ENCODE assay signal across 13 cellular contexts in genomic region chr15:78071378-78071777, GRCh38. TPM values are rescaled to one million over a fixed set of nuclear protein-coding genes. Genes with fewer than 3 reads are reported as not detected.
A peak's percentile ranks its signal among the peaks of the same experiment; 100 is the strongest.
DNase-seq lines count a peak whose midpoint lies in the region; ATAC-seq and TF ChIP-seq lines count a peak whose summit lies in the region.
"Had no signal": no experiment of that assay in that cellular context is flagged by ENCODE, and none has a peak within 500 bp of the region (broad histone marks: within the 10 kb centered on the region; RNA-seq: fewer than 3 reads in every experiment).

No MANE protein-coding gene starts in this region.

- H3K27me3 ChIP-seq in right atrium auricular region, result no peaks in the 10 kb centered on the region
- H3K27me3 ChIP-seq in naive thymus-derived CD4-positive, alpha-beta T cell (ENCODE audit: control insufficient read depth in 2 of 2, insufficient read depth in 2 of 2, low read length in 2 of 2), result no peaks in the 10 kb centered on the region
- H3K27me3 ChIP-seq: cardiac muscle cell, Peyer's patch had no signal

- no peak for TF ChIP-seq CTCF in right atrium auricular region (IDR thresholded peaks at IDR 0.05)

- peak overlapping the region; percentile 59 for H3K27ac Mint-ChIP-seq in activated naive CD8-positive, alpha-beta T cell treated with anti-CD3 and anti-CD28 coated beads for 36 hours
- peak overlapping the region in 6 of 9 donors; percentile 35 to 97 (median 88) for H3K27ac Mint-ChIP-seq in naive thymus-derived CD4-positive, alpha-beta T cell

- intact Hi-C loops in Right ventricle myocardium superior (cut with DNase I), result no loop called here
- intact Hi-C loops in naive thymus-derived CD4-positive, alpha-beta T cell (cut with micrococcal nuclease), result no loop called here

- peaks cover 21% of the 10 kb centered on the region for H3K36me3 Mint-ChIP-seq in activated naive CD8-positive, alpha-beta T cell treated with anti-CD3 and anti-CD28 coated beads for 36 hours
- H3K36me3 Mint-ChIP-seq in naive thymus-derived CD4-positive, alpha-beta T cell, result peaks cover 0 to 26% (median 0%) of the 10 kb centered on the region in 5 donors

- ATAC-seq in Right ventricle myocardium superior (ENCODE audit: poor library complexity), result no peak
- ATAC-seq in naive thymus-derived CD4-positive, alpha-beta T cell, result no peak
- ATAC-seq in HG02571 (IDR thresholded peaks at IDR 0.05; ENCODE audit: unreplicated experiment), result no peak
- no peak for ATAC-seq in GM19395 (IDR thresholded peaks at IDR 0.05; ENCODE audit: unreplicated experiment)
- no peak for ATAC-seq in activated CD4-positive, CD25-positive, alpha-beta regulatory T cell treated with anti-CD3 and anti-CD28 coated beads, Interleukin-2, amount 50 U/mL, for 24 hours

- no peaks in the 10 kb centered on the region for H3K9me3 ChIP-seq in right atrium auricular region
- H3K9me3 ChIP-seq in naive thymus-derived CD4-positive, alpha-beta T cell (ENCODE audit: control insufficient read depth in 2 of 3, low read length in 3 of 3), result no peaks in the 10 kb centered on the region
- H3K9me3 ChIP-seq: Peyer's patch had no signal

- no peaks in the 10 kb centered on the region for H3K36me3 ChIP-seq in right atrium auricular region
- no peaks in the 10 kb centered on the region for H3K36me3 ChIP-seq in naive thymus-derived CD4-positive, alpha-beta T cell (ENCODE audit: control insufficient read depth in 2 of 3, insufficient read depth in 3 of 3, low read length in 3 of 3)
- H3K36me3 ChIP-seq: cardiac muscle cell, Peyer's patch had no signal

- no peaks in the 10 kb centered on the region for H3K9me3 Mint-ChIP-seq in activated naive CD8-positive, alpha-beta T cell treated with anti-CD3 and anti-CD28 coated beads for 36 hours
- H3K9me3 Mint-ChIP-seq in naive thymus-derived CD4-positive, alpha-beta T cell, result no peaks in the 10 kb centered on the region

- H3K4me1 ChIP-seq in right atrium auricular region, result peaks cover 0 to 75% of the 10 kb centered on the region in 2 donors
- H3K4me1 ChIP-seq in naive thymus-derived CD4-positive, alpha-beta T cell (ENCODE audit: control insufficient read depth in 2 of 2, insufficient read depth in 2 of 2, low read length in 2 of 2), result peaks cover 76 to 81% of the 10 kb centered on the region in 2 donors

- H3K27me3 Mint-ChIP-seq in activated naive CD8-positive, alpha-beta T cell treated with anti-CD3 and anti-CD28 coated beads for 36 hours, result no peaks in the 10 kb centered on the region
- no peaks in the 10 kb centered on the region for H3K27me3 Mint-ChIP-seq in naive thymus-derived CD4-positive, alpha-beta T cell

- H3K4me3 ChIP-seq in right atrium auricular region, result no peak overlapping the region
- H3K4me3 ChIP-seq in naive thymus-derived CD4-positive, alpha-beta T cell (ENCODE audit: low read length), result no peak overlapping the region
- H3K4me3 ChIP-seq: cardiac muscle cell had no signal

- peaks cover 43% of the 10 kb centered on the region for H3K4me1 Mint-ChIP-seq in activated naive CD8-positive, alpha-beta T cell treated with anti-CD3 and anti-CD28 coated beads for 36 hours
- peaks cover 36 to 74% (median 46%) of the 10 kb centered on the region in 7 donors for H3K4me1 Mint-ChIP-seq in naive thymus-derived CD4-positive, alpha-beta T cell

- H3K27ac ChIP-seq in right atrium auricular region, result peak overlapping the region; percentile 53 to 56
- peak overlapping the region; percentile 69 for H3K27ac ChIP-seq in naive thymus-derived CD4-positive, alpha-beta T cell (ENCODE audit: low read depth, low read length)
- H3K27ac ChIP-seq: cardiac muscle cell had no signal

- no peak overlapping the region for H3K4me3 Mint-ChIP-seq in activated naive CD8-positive, alpha-beta T cell treated with anti-CD3 and anti-CD28 coated beads for 36 hours
- H3K4me3 Mint-ChIP-seq in naive thymus-derived CD4-positive, alpha-beta T cell, result peak overlapping the region in 3 of 10 donors; percentile 50 to 83 (median 64)

- DNase-seq in right atrium auricular region (ENCODE audit: low spot score) (no peak), Right ventricle myocardium superior (no peak), D341Med (ENCODE audit: low spot score) (no peak)
- no peak for DNase-seq in activated naive CD8-positive, alpha-beta T cell treated with anti-CD3 and anti-CD28 coated beads for 36 hours
- DNase-seq in naive thymus-derived CD4-positive, alpha-beta T cell, result no peak
- DNase-seq: Peyer's patch had no signal

- CTCF ChIA-PET in naive thymus-derived CD4-positive, alpha-beta T cell (lab: Charles Lee), result interaction anchor here (1.1 to 2.5 kb wide), 4 partner anchors 36 to 48 kb away, joined by 5 to 11 read pairs (median 6); no protein-coding TSS in a partner anchor

- POLR2A ChIA-PET in naive thymus-derived CD4-positive, alpha-beta T cell (lab: Charles Lee), result interaction anchor here (7.6 to 15.7 kb wide), 2 partner anchors 17 to 37 kb away, joined by 78 to 292 read pairs; no protein-coding TSS in a partner anchor

RNA-seq across cellular contexts. Expression of gene TBC1D2B, which starts 6.1 kb away (rescaled TPM):
- total RNA-seq in right atrium auricular region (10 to 100 TPM; 12.5 to 27.7 TPM), Right ventricle myocardium superior (9.8 TPM)
- 10 to 100 TPM; 39.4 to 44.1 TPM for total RNA-seq in activated naive CD8-positive, alpha-beta T cell treated with anti-CD3 and anti-CD28 coated beads for 36 hours
- total RNA-seq in naive thymus-derived CD4-positive, alpha-beta T cell, result 100 to 1,000 TPM in 2 of 5 experiments, 10 to 100 TPM in 3; 69.7 to 119 (median 86.1) TPM
- 10 to 100 TPM in 1 of 2 donors, 1 to 10 TPM in 1; 7.4 to 14.5 TPM for polyA plus RNA-seq in naive thymus-derived CD4-positive, alpha-beta T cell

RNA-seq across cellular contexts. Expression of gene SH2D7, which starts 21.0 kb away (rescaled TPM):
- total RNA-seq in right atrium auricular region (not detected), Right ventricle myocardium superior (not detected)
- total RNA-seq in activated naive CD8-positive, alpha-beta T cell treated with anti-CD3 and anti-CD28 coated beads for 36 hours, result not detected
- total RNA-seq in naive thymus-derived CD4-positive, alpha-beta T cell, result not detected
- not detected for polyA plus RNA-seq in naive thymus-derived CD4-positive, alpha-beta T cell
- total RNA-seq: cardiac muscle cell, M059J had no signal
- polyA plus RNA-seq: BJ, esophagus had no signal

RNA-seq across cellular contexts. Expression of gene CIB2, which starts 59.9 kb away (rescaled TPM):
- total RNA-seq in right atrium auricular region, result 10 to 100 TPM; 37.2 to 38.6 TPM
- total RNA-seq in Right ventricle myocardium superior, result 21.9 TPM
- total RNA-seq in activated naive CD8-positive, alpha-beta T cell treated with anti-CD3 and anti-CD28 coated beads for 36 hours, result 1 to 10 TPM; 1.8 to 1.9 TPM
- total RNA-seq in naive thymus-derived CD4-positive, alpha-beta T cell, result 1 to 10 TPM; 1.0 to 2.0 (median 1.7) TPM
- 1 to 10 TPM; 1.8 to 2.1 TPM for polyA plus RNA-seq in naive thymus-derived CD4-positive, alpha-beta T cell
